In the genomic region with DNA sequence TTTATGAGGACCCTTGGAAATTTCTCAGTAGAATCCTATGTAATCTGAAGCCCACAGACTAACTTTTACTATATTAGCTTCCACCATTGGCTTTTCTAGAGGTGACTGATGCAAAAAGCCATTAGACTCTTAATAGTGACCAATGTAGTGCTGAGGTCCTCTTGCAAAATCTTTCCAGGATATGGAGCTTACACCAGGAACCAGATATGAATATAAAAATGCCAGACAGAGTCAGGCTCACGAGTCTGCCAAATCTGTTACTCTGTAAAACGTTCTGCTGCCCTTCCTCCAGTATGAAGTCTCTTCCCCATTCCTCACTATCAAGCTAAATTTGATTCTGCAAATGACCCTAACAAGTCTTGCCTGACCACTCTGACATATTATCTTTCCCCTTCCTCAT, we compare ENCODE assay signal across 18 cellular contexts.
"Had no signal": no experiment of that assay in that cellular context is flagged by ENCODE, and none has a peak within 500 bp of the region (broad histone marks: within the 10 kb centered on the region; RNA-seq: fewer than 3 reads in every experiment).

No MANE protein-coding gene starts in this region.

- H3K27ac ChIP-seq: SJCRH30, SK-N-MC had no signal

- H3K36me3 ChIP-seq: SJCRH30 had no signal

- H3K9me3 ChIP-seq: SJCRH30 had no signal

- H3K4me1 ChIP-seq: SJCRH30 had no signal

- H3K27me3 ChIP-seq: SJCRH30 had no signal

- DNase-seq: KBM-7, MV-4-11, NCI-H1048, NCI-H1105, NCI-H1417 treated with DMSO at 0.1 percent for 48 hours, NCI-H146, NCI-H1694 treated with DMSO at 0.1 percent for 48 hours, NCI-H1930, NCI-H2081, NCI-H2107, NCI-H2227 treated with DMSO at 0.1 percent for 48 hours, NCI-H524, NCI-H526 treated with DMSO at 0.1 percent for 48 hours, NCI-H748 treated with DMSO at 0.1 percent for 48 hours, RPMI8226, SHP77 treated with DMSO at 0.1 percent for 48 hours, SJCRH30 had no signal

- H3K4me3 ChIP-seq: SJCRH30, SK-N-MC had no signal
